In the genomic region with DNA sequence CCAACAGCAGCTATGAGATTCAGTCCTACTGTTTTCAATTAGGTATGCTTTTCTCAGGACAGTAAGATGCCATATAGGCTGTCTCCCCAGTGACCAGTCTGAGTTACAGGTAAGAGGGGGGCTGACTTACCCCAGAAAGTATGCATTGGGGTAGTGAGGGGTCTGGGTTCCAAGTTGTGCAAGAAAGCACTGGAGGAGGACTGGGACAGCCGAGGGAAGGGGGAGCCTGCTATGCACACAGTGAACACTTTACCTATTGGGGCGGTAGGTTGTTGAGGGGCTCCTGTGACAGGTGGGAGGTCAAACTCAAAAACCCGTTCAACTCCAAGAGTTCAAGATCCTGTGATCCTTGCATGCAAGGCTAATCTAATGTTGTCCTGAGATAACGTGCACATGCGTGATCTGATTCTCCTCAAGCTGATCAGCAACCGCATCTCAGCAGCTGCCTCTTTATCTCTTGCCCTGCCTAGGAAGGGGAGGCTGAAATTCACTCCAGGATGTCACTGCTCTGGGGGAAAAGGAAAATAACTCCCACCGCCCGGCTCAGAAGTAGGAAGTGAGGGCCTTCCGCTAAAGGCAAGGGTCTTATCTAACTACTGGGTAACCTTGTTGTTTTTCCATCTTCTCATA, we compare ENCODE assay signal across 1 cellular context.
A peak's percentile ranks its signal among the peaks of the same experiment; 100 is the strongest.
TF ChIP-seq lines count a peak whose summit lies in the region.

No MANE protein-coding gene starts in this region.

TF ChIP-seq in K562, 482 proteins besides CTCF, POLR2A, EP300 and RAD21 (continued from another document and continues in another):
- TF ChIP-seq RAD51 (IDR thresholded peaks at IDR 0.05; ENCODE audit: borderline replicate concordance, low read depth) = no peak
- TF ChIP-seq, protein P1, sequence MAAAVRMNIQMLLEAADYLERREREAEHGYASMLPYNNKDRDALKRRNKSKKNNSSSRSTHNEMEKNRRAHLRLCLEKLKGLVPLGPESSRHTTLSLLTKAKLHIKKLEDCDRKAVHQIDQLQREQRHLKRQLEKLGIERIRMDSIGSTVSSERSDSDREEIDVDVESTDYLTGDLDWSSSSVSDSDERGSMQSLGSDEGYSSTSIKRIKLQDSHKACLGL (CRISPR knock-in tag; IDR thresholded peaks at IDR 0.05; ENCODE audit: borderline replicate concordance, poor library complexity, severe bottlenecking) = no peak
- TF ChIP-seq ZNF785 (CRISPR knock-in tag; IDR thresholded peaks at IDR 0.05) = no peak
- no peak for TF ChIP-seq TAF15 (IDR thresholded peaks at IDR 0.05; ENCODE audit: low read depth, low read length)
- no peak for TF ChIP-seq KDM1A (IDR thresholded peaks at IDR 0.05)
- peak; percentile 44; the same call in 1 of the 2 replicates for TF ChIP-seq TEAD4 (IDR thresholded peaks at IDR 0.05; ENCODE audit: low read length)
- no peak for TF ChIP-seq TEAD4 (CRISPR knock-in tag; IDR thresholded peaks at IDR 0.05; ENCODE audit: borderline replicate concordance)
- TF ChIP-seq THRAP3 (IDR thresholded peaks at IDR 0.05; ENCODE audit: borderline replicate concordance) = no peak
- TF ChIP-seq KLF10 (CRISPR knock-in tag; IDR thresholded peaks at IDR 0.05) = no peak
- no peak for TF ChIP-seq FIP1L1 (IDR thresholded peaks at IDR 0.05; ENCODE audit: low read depth, low read length, poor library complexity, severe bottlenecking)
- no peak for TF ChIP-seq THRB (CRISPR knock-in tag; conservative IDR thresholded peaks at IDR 0.05)
- TF ChIP-seq, protein P2, sequence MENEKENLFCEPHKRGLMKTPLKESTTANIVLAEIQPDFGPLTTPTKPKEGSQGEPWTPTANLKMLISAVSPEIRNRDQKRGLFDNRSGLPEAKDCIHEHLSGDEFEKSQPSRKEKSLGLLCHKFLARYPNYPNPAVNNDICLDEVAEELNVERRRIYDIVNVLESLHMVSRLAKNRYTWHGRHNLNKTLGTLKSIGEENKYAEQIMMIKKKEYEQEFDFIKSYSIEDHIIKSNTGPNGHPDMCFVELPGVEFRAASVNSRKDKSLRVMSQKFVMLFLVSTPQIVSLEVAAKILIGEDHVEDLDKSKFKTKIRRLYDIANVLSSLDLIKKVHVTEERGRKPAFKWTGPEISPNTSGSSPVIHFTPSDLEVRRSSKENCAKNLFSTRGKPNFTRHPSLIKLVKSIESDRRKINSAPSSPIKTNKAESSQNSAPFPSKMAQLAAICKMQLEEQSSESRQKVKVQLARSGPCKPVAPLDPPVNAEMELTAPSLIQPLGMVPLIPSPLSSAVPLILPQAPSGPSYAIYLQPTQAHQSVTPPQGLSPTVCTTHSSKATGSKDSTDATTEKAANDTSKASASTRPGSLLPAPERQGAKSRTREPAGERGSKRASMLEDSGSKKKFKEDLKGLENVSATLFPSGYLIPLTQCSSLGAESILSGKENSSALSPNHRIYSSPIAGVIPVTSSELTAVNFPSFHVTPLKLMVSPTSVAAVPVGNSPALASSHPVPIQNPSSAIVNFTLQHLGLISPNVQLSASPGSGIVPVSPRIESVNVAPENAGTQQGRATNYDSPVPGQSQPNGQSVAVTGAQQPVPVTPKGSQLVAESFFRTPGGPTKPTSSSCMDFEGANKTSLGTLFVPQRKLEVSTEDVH (IDR thresholded peaks at IDR 0.05; ENCODE audit: low read depth, partially characterized antibody) = no peak
- no peak for TF ChIP-seq GABPA (tag; conservative IDR thresholded peaks at IDR 0.05; ENCODE audit: low read depth)
- TF ChIP-seq, protein P3, sequence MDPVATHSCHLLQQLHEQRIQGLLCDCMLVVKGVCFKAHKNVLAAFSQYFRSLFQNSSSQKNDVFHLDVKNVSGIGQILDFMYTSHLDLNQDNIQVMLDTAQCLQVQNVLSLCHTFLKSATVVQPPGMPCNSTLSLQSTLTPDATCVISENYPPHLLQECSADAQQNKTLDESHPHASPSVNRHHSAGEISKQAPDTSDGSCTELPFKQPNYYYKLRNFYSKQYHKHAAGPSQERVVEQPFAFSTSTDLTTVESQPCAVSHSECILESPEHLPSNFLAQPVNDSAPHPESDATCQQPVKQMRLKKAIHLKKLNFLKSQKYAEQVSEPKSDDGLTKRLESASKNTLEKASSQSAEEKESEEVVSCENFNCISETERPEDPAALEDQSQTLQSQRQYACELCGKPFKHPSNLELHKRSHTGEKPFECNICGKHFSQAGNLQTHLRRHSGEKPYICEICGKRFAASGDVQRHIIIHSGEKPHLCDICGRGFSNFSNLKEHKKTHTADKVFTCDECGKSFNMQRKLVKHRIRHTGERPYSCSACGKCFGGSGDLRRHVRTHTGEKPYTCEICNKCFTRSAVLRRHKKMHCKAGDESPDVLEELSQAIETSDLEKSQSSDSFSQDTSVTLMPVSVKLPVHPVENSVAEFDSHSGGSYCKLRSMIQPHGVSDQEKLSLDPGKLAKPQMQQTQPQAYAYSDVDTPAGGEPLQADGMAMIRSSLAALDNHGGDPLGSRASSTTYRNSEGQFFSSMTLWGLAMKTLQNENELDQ (CRISPR knock-in tag; IDR thresholded peaks at IDR 0.05; ENCODE audit: borderline replicate concordance) = no peak
- no peak for TF ChIP-seq FOXJ2 (tag; IDR thresholded peaks at IDR 0.05)
- no peak for TF ChIP-seq POLR2AphosphoS5 (IDR thresholded peaks at IDR 0.05; ENCODE audit: control insufficient read depth, insufficient read depth, low read depth, low read length)
- peak; percentile 51; the same call in 1 of the 2 replicates for TF ChIP-seq SPI1 (IDR thresholded peaks at IDR 0.05; ENCODE audit: borderline replicate concordance, low read depth, low read length)
- peak in 1 of 2 experiments; percentile 40; a peak in 1 of 4 replicates for TF ChIP-seq RCOR1 (IDR thresholded peaks at IDR 0.05; ENCODE audit: borderline replicate concordance in 1 of 2, low read depth in 2 of 2, low read length in 2 of 2)
- no peak for TF ChIP-seq BCL6 (CRISPR knock-in tag; IDR thresholded peaks at IDR 0.05)
- no peak for TF ChIP-seq POLR3A (IDR thresholded peaks at IDR 0.05; ENCODE audit: borderline replicate concordance, extremely low read depth, insufficient read depth, insufficient read length)
- TF ChIP-seq ZNF707 (CRISPR knock-in tag; conservative IDR thresholded peaks at IDR 0.05) = no peak
- TF ChIP-seq XRCC4 (IDR thresholded peaks at IDR 0.05; ENCODE audit: extremely low read depth, insufficient read depth, insufficient read length) = no peak
- no peak for TF ChIP-seq ZMIZ1 (IDR thresholded peaks at IDR 0.05; ENCODE audit: low read depth in 2 of 2, low read length in 2 of 2)
- no peak for TF ChIP-seq ZNF408 (CRISPR knock-in tag; IDR thresholded peaks at IDR 0.05; ENCODE audit: low read depth)
- no peak for TF ChIP-seq CBX2 (IDR thresholded peaks at IDR 0.05; ENCODE audit: insufficient read depth, low read length, poor library complexity, severe bottlenecking)
- TF ChIP-seq CREB1 (IDR thresholded peaks at IDR 0.05) = no peak
- TF ChIP-seq CREB1 (CRISPR knock-in tag; IDR thresholded peaks at IDR 0.05) = no peak
- no peak for TF ChIP-seq MCM3 (IDR thresholded peaks at IDR 0.05)
- peak; percentile 14; the same call in 1 of the 2 replicates for TF ChIP-seq CBFA2T2 (conservative IDR thresholded peaks at IDR 0.05)
- TF ChIP-seq E2F4 (CRISPR knock-in tag; IDR thresholded peaks at IDR 0.05; ENCODE audit: low read depth) = no peak
- TF ChIP-seq DDX20 (tag; IDR thresholded peaks at IDR 0.05; ENCODE audit: low read depth) = no peak
- 0 out of 4 replicates have a peak, but pooled peaks of 1 of the 2 experiments have one; percentile 15 for TF ChIP-seq FOXK2 (conservative IDR thresholded peaks at IDR 0.05 in 1 of 2, IDR thresholded peaks at IDR 0.05 in 1 of 2; ENCODE audit: low read depth in 2 of 2)
- 0 out of 2 replicates have a peak, but pooled peaks have one; percentile 16 for TF ChIP-seq ESRRA (IDR thresholded peaks at IDR 0.05; ENCODE audit: borderline replicate concordance, low read depth)
- TF ChIP-seq ZFX (CRISPR knock-in tag; IDR thresholded peaks at IDR 0.05) = peak; percentile 31; the same call in 1 of the 2 replicates
- TF ChIP-seq CTBP1 (IDR thresholded peaks at IDR 0.05; ENCODE audit: borderline replicate concordance) = peak; percentile 75
- peak; percentile 30; the same call in 1 of the 2 replicates for TF ChIP-seq CXXC5 (CRISPR knock-in tag; IDR thresholded peaks at IDR 0.05)
- TF ChIP-seq ELF2 (CRISPR knock-in tag; IDR thresholded peaks at IDR 0.05) = peak; percentile 48; the same call in 1 of the 2 replicates
- peak; percentile 72 to 77 for TF ChIP-seq NRF1 (conservative IDR thresholded peaks at IDR 0.05 in 1 of 2, IDR thresholded peaks at IDR 0.05 in 1 of 2)
- TF ChIP-seq, protein P4, sequence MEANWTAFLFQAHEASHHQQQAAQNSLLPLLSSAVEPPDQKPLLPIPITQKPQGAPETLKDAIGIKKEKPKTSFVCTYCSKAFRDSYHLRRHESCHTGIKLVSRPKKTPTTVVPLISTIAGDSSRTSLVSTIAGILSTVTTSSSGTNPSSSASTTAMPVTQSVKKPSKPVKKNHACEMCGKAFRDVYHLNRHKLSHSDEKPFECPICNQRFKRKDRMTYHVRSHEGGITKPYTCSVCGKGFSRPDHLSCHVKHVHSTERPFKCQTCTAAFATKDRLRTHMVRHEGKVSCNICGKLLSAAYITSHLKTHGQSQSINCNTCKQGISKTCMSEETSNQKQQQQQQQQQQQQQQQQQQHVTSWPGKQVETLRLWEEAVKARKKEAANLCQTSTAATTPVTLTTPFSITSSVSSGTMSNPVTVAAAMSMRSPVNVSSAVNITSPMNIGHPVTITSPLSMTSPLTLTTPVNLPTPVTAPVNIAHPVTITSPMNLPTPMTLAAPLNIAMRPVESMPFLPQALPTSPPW (CRISPR knock-in tag; IDR thresholded peaks at IDR 0.05) = peak; percentile 23; the same call in 1 of the 2 replicates
- TF ChIP-seq ZNF224 (CRISPR knock-in tag; IDR thresholded peaks at IDR 0.05) = no peak
- peak; percentile 8; the same call in 1 of the 2 replicates for TF ChIP-seq KLF16 (IDR thresholded peaks at IDR 0.05)
- no peak for TF ChIP-seq SRSF7 (optimal IDR thresholded peaks at IDR 0.05; ENCODE audit: low read depth, low read length)
- TF ChIP-seq BRD4 (IDR thresholded peaks at IDR 0.05) = no peak
- TF ChIP-seq SOX6 (IDR thresholded peaks at IDR 0.05) = peak; percentile 45; the same call in 1 of the 2 replicates
- no peak for TF ChIP-seq ZNF589 (CRISPR knock-in tag; IDR thresholded peaks at IDR 0.05; ENCODE audit: low read depth)
- TF ChIP-seq SMARCE1 (IDR thresholded peaks at IDR 0.05) = no peak
- no peak for TF ChIP-seq ZNF551 (CRISPR knock-in tag; IDR thresholded peaks at IDR 0.05)
- TF ChIP-seq ARID1B (IDR thresholded peaks at IDR 0.05) = peak; percentile 25; the same call in 1 of the 2 replicates
- TF ChIP-seq, protein P5, sequence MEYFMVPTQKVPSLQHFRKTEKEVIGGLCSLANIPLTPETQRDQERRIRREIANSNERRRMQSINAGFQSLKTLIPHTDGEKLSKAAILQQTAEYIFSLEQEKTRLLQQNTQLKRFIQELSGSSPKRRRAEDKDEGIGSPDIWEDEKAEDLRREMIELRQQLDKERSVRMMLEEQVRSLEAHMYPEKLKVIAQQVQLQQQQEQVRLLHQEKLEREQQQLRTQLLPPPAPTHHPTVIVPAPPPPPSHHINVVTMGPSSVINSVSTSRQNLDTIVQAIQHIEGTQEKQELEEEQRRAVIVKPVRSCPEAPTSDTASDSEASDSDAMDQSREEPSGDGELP (CRISPR knock-in tag; IDR thresholded peaks at IDR 0.05; ENCODE audit: borderline replicate concordance) = peak; percentile 33; the same call in 1 of the 2 replicates
- no peak for TF ChIP-seq SETDB1 (IDR thresholded peaks at IDR 0.05; ENCODE audit: low read length)
- TF ChIP-seq PCBP1 (IDR thresholded peaks at IDR 0.05; ENCODE audit: low read depth, low read length, poor library complexity, severe bottlenecking) = no peak
- TF ChIP-seq DMBX1 (CRISPR knock-in tag; IDR thresholded peaks at IDR 0.05; ENCODE audit: borderline replicate concordance) = no peak
- TF ChIP-seq PHF8 (IDR thresholded peaks at IDR 0.05; ENCODE audit: borderline replicate concordance, low read length) = no peak
- peak; percentile 28; the same call in 1 of the 2 replicates for TF ChIP-seq BHLHE40 (IDR thresholded peaks at IDR 0.05; ENCODE audit: low read length)
